In genomic region chr16:51121009-51121347, GRCh38 we compare ENCODE assay signal across 8 cellular contexts. TPM values are rescaled to one million over a fixed set of nuclear protein-coding genes. Genes with fewer than 3 reads are reported as not detected.
"Had no signal": no experiment of that assay in that cellular context is flagged by ENCODE, and none has a peak within 500 bp of the region (broad histone marks: within the 10 kb centered on the region; RNA-seq: fewer than 3 reads in every experiment).

No MANE protein-coding gene starts in this region.

- H3K9me3 Mint-ChIP-seq: HFFc6 had no signal

- DNase-seq: GOT3, H7, HFFc6, KBM-7 had no signal

- H3K36me3 ChIP-seq: HAP-1 had no signal

- H3K27ac Mint-ChIP-seq: HFFc6, IgD-negative memory B cell had no signal

- H3K4me3 ChIP-seq: HAP-1 had no signal

- H3K36me3 Mint-ChIP-seq: IgD-negative memory B cell had no signal

- H3K4me3 Mint-ChIP-seq: HFFc6, IgD-negative memory B cell had no signal

- H3K4me1 ChIP-seq: HAP-1 had no signal

- H3K4me1 Mint-ChIP-seq: IgD-negative memory B cell had no signal

- H3K9me3 ChIP-seq: HAP-1 had no signal

- ATAC-seq: HCT116 had no signal

RNA-seq across cellular contexts. Expression of gene SALL1, which starts 30.1 kb away (rescaled TPM):
- total RNA-seq: HT-29 had no signal
- polyA plus RNA-seq: IgD-negative memory B cell had no signal
